ENCODE assay signal across 14 cellular contexts in genomic region chr7:1715671-1716074, GRCh38.
"Had no signal": no experiment of that assay in that cellular context is flagged by ENCODE, and none has a peak within 500 bp of the region (broad histone marks: within the 10 kb centered on the region; RNA-seq: fewer than 3 reads in every experiment).

No MANE protein-coding gene starts in this region.

- DNase-seq: activated CD4-positive, alpha-beta memory T cell treated with anti-CD3 and anti-CD28 coated beads for 36 hours; activated gamma-delta T cell; activated T-cell treated with anti-CD3 and anti-CD28 coated beads, Interleukin-2, amount 50 U/mL, for 48 hours; dorsolateral prefrontal cortex; immature natural killer cell; left colon; stimulated activated CD4-positive, alpha-beta T cell treated with anti-CD3 and anti-CD28 coated beads, Interleukin-4, amount 100 ng/mL, for 1 hour; stimulated activated CD8-positive, alpha-beta memory T cell treated with anti-CD3 and anti-CD28 coated beads, Interleukin-4, amount 100 ng/mL, for 48 hours; stimulated activated naive CD8-positive, alpha-beta T cell treated with anti-CD3 and anti-CD28 coated beads, Interleukin-15, Interleukin-2, amounts not matched to agents 100 U/mL and 50 U/mL, for 24 hours had no signal

- H3K27ac ChIP-seq: breast epithelium, dorsolateral prefrontal cortex, esophagus muscularis mucosa had no signal

- H3K27ac Mint-ChIP-seq: activated CD4-positive, alpha-beta memory T cell treated with anti-CD3 and anti-CD28 coated beads for 36 hours; activated naive CD8-positive, alpha-beta T cell; immature natural killer cell; memory B cell; natural killer cell treated with Interleukin-12 subunit alpha and Interleukin-12 subunit beta and Interleukin-15 and Interleukin-18, amount 100 ng/mL, for 72 hours had no signal

- H3K4me1 ChIP-seq: breast epithelium had no signal

- H3K4me1 Mint-ChIP-seq: immature natural killer cell had no signal

- H3K36me3 Mint-ChIP-seq: activated CD4-positive, alpha-beta memory T cell treated with anti-CD3 and anti-CD28 coated beads for 36 hours; activated naive CD8-positive, alpha-beta T cell; immature natural killer cell; memory B cell; natural killer cell treated with Interleukin-12 subunit alpha and Interleukin-12 subunit beta and Interleukin-15 and Interleukin-18, amount 100 ng/mL, for 72 hours had no signal

- ATAC-seq: left colon; natural killer cell treated with Interleukin-12 subunit alpha and Interleukin-12 subunit beta and Interleukin-15 and Interleukin-18, amount 100 ng/mL, for 72 hours; stimulated activated naive CD8-positive, alpha-beta T cell treated with anti-CD3 and anti-CD28 coated beads, Interleukin-15, Interleukin-2, amounts not matched to agents 100 U/mL and 50 U/mL, for 24 hours had no signal

- H3K36me3 ChIP-seq: breast epithelium had no signal

- H3K9me3 ChIP-seq: esophagus muscularis mucosa had no signal

- H3K27me3 ChIP-seq: dorsolateral prefrontal cortex had no signal

- H3K9me3 Mint-ChIP-seq: activated CD4-positive, alpha-beta memory T cell treated with anti-CD3 and anti-CD28 coated beads for 36 hours; memory B cell; natural killer cell treated with Interleukin-12 subunit alpha and Interleukin-12 subunit beta and Interleukin-15 and Interleukin-18, amount 100 ng/mL, for 72 hours had no signal

- H3K4me3 ChIP-seq: breast epithelium, dorsolateral prefrontal cortex, esophagus muscularis mucosa had no signal

- H3K4me3 Mint-ChIP-seq: activated CD4-positive, alpha-beta memory T cell treated with anti-CD3 and anti-CD28 coated beads for 36 hours; activated naive CD8-positive, alpha-beta T cell; immature natural killer cell; memory B cell; natural killer cell treated with Interleukin-12 subunit alpha and Interleukin-12 subunit beta and Interleukin-15 and Interleukin-18, amount 100 ng/mL, for 72 hours had no signal
